Comparison of ENCODE assay signal across 3 cellular contexts in the genomic region with DNA sequence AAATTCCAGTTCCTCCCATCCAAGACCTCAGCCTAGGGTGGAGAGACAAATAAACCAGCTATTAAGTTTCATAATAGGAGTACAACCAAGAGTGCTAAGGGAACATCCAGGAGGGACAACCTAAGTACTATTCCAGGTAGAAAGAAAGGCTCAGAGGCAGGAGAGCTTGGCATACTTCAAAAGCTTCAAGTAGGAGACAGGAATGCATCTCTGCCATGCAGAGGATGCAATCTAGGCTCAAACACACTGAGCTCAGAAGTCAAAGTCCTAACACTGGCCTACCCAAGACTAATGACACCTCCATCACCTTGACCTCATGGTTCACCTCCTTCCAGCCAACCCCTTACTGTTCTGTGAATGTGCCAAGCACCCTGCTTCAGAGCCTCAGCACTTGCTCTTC.
TF ChIP-seq lines count a peak whose summit lies in the region.

No MANE protein-coding gene starts in this region.

TF ChIP-seq in SK-N-SH treated with all-trans-retinoic acid at 6 μM for 48 hours, 23 proteins besides CTCF, POLR2A, EP300 and RAD21:
- TF ChIP-seq SNAI2 (CRISPR knock-in tag; IDR thresholded peaks at IDR 0.05), result no peak
- no peak for TF ChIP-seq TOX (CRISPR knock-in tag; IDR thresholded peaks at IDR 0.05; ENCODE audit: borderline replicate concordance)
- TF ChIP-seq ZNF565 (CRISPR knock-in tag; conservative IDR thresholded peaks at IDR 0.05; ENCODE audit: low read depth), result no peak
- TF ChIP-seq, protein P1, sequence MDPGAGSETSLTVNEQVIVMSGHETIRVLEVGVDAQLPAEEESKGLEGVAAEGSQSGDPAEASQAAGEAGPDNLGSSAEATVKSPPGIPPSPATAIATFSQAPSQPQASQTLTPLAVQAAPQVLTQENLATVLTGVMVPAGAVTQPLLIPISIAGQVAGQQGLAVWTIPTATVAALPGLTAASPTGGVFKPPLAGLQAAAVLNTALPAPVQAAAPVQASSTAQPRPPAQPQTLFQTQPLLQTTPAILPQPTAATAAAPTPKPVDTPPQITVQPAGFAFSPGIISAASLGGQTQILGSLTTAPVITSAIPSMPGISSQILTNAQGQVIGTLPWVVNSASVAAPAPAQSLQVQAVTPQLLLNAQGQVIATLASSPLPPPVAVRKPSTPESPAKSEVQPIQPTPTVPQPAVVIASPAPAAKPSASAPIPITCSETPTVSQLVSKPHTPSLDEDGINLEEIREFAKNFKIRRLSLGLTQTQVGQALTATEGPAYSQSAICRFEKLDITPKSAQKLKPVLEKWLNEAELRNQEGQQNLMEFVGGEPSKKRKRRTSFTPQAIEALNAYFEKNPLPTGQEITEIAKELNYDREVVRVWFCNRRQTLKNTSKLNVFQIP (CRISPR knock-in tag; IDR thresholded peaks at IDR 0.05; ENCODE audit: borderline replicate concordance, low read depth), result no peak
- TF ChIP-seq ISL1 (CRISPR knock-in tag; IDR thresholded peaks at IDR 0.05), result no peak
- TF ChIP-seq ESRRG (CRISPR knock-in tag; IDR thresholded peaks at IDR 0.05), result no peak
- TF ChIP-seq ZNF8 (CRISPR knock-in tag; IDR thresholded peaks at IDR 0.05), result no peak

TF ChIP-seq in SK-N-SH, 30 proteins besides CTCF, POLR2A, EP300 and RAD21:
- no peak for TF ChIP-seq GABPA (IDR thresholded peaks at IDR 0.05; ENCODE audit: low read depth)
- no peak for TF ChIP-seq SIN3A (IDR thresholded peaks at IDR 0.05; ENCODE audit: borderline replicate concordance, low read depth, low read length)
- no peak for TF ChIP-seq TCF12 (IDR thresholded peaks at IDR 0.05)
- TF ChIP-seq RXRA (IDR thresholded peaks at IDR 0.05; ENCODE audit: borderline replicate concordance, low read depth), result no peak
- TF ChIP-seq EZH2phosphoT487 (IDR thresholded peaks at IDR 0.05; ENCODE audit: borderline replicate concordance, low read depth), result no peak
- TF ChIP-seq, protein P2, sequence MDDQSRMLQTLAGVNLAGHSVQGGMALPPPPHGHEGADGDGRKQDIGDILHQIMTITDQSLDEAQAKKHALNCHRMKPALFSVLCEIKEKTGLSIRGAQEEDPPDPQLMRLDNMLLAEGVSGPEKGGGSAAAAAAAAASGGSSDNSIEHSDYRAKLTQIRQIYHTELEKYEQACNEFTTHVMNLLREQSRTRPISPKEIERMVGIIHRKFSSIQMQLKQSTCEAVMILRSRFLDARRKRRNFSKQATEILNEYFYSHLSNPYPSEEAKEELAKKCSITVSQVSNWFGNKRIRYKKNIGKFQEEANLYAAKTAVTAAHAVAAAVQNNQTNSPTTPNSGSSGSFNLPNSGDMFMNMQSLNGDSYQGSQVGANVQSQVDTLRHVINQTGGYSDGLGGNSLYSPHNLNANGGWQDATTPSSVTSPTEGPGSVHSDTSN (IDR thresholded peaks at IDR 0.05), result no peak
- no peak for TF ChIP-seq NRF1 (IDR thresholded peaks at IDR 0.05; ENCODE audit: low read depth, low read length)
- no peak for TF ChIP-seq FOXM1 (IDR thresholded peaks at IDR 0.05; ENCODE audit: low read depth)
- no peak for TF ChIP-seq CHD2 (IDR thresholded peaks at IDR 0.05; ENCODE audit: low read length, partially characterized antibody)
- no peak for TF ChIP-seq GATA2 (CRISPR knock-in tag; IDR thresholded peaks at IDR 0.05)
- no peak for TF ChIP-seq MXI1 (IDR thresholded peaks at IDR 0.05; ENCODE audit: low read depth, low read length)
- TF ChIP-seq, protein P3, sequence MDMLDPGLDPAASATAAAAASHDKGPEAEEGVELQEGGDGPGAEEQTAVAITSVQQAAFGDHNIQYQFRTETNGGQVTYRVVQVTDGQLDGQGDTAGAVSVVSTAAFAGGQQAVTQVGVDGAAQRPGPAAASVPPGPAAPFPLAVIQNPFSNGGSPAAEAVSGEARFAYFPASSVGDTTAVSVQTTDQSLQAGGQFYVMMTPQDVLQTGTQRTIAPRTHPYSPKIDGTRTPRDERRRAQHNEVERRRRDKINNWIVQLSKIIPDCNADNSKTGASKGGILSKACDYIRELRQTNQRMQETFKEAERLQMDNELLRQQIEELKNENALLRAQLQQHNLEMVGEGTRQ (IDR thresholded peaks at IDR 0.05; ENCODE audit: borderline replicate concordance, low read depth, low read length), result no peak
- TF ChIP-seq, protein P4, sequence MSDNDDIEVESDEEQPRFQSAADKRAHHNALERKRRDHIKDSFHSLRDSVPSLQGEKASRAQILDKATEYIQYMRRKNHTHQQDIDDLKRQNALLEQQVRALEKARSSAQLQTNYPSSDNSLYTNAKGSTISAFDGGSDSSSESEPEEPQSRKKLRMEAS (IDR thresholded peaks at IDR 0.05; ENCODE audit: low read depth), result no peak
- TF ChIP-seq, protein P5, sequence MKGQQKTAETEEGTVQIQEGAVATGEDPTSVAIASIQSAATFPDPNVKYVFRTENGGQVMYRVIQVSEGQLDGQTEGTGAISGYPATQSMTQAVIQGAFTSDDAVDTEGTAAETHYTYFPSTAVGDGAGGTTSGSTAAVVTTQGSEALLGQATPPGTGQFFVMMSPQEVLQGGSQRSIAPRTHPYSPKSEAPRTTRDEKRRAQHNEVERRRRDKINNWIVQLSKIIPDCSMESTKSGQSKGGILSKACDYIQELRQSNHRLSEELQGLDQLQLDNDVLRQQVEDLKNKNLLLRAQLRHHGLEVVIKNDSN (IDR thresholded peaks at IDR 0.05; ENCODE audit: borderline replicate concordance, low read depth), result no peak
- TF ChIP-seq, protein P6, sequence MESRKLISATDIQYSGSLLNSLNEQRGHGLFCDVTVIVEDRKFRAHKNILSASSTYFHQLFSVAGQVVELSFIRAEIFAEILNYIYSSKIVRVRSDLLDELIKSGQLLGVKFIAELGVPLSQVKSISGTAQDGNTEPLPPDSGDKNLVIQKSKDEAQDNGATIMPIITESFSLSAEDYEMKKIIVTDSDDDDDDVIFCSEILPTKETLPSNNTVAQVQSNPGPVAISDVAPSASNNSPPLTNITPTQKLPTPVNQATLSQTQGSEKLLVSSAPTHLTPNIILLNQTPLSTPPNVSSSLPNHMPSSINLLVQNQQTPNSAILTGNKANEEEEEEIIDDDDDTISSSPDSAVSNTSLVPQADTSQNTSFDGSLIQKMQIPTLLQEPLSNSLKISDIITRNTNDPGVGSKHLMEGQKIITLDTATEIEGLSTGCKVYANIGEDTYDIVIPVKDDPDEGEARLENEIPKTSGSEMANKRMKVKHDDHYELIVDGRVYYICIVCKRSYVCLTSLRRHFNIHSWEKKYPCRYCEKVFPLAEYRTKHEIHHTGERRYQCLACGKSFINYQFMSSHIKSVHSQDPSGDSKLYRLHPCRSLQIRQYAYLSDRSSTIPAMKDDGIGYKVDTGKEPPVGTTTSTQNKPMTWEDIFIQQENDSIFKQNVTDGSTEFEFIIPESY (IDR thresholded peaks at IDR 0.05; ENCODE audit: borderline replicate concordance, low read depth), result no peak
- no peak for TF ChIP-seq RFX5 (IDR thresholded peaks at IDR 0.05; ENCODE audit: low read length)

TF ChIP-seq in H1, 55 proteins besides CTCF, POLR2A, EP300 and RAD21:
- TF ChIP-seq SP2 (IDR thresholded peaks at IDR 0.05; ENCODE audit: low read length) (no peak), KDM4A (IDR thresholded peaks at IDR 0.05; ENCODE audit: low read depth, low read length, severe bottlenecking) (no peak)
